In genomic region chr1:186093437-186093836, GRCh38 we compare ENCODE assay signal across 13 cellular contexts.
DNase-seq lines count a peak whose midpoint lies in the region; ATAC-seq and TF ChIP-seq lines count a peak whose summit lies in the region.
"Had no signal": no experiment of that assay in that cellular context is flagged by ENCODE, and none has a peak within 500 bp of the region (broad histone marks: within the 10 kb centered on the region; RNA-seq: fewer than 3 reads in every experiment).

No MANE protein-coding gene starts in this region.

- H3K79me1 ChIP-seq in mesenchymal stem cell (replicated peaks; ENCODE audit: low read length, poor library complexity, severe bottlenecking): no peaks in the 10 kb centered on the region

- POLR2A ChIA-PET in PC-9 (lab: Charles Lee; ENCODE audit: unreplicated experiment): no interaction called here

- H3K4me1 ChIP-seq in PC-9 (replicated peaks; ENCODE audit: insufficient read depth) (peaks cover 14% of the 10 kb centered on the region; the same call in 1 of the 2 replicates), colonic mucosa (no peaks in the 10 kb centered on the region), mesenchymal stem cell (ENCODE audit: control insufficient read depth, insufficient read depth, low read depth, low read length) (peaks cover 2% of the 10 kb centered on the region), MM.1S (ENCODE audit: low read length) (no peaks in the 10 kb centered on the region)
- H3K4me1 ChIP-seq: suprapubic skin had no signal

- H3K23ac ChIP-seq in mesenchymal stem cell (ENCODE audit: low read length in 2 of 2): no peak overlapping the region

- H3K9me3 ChIP-seq in PC-9 (ENCODE audit: insufficient read depth, low read depth) (no peaks in the 10 kb centered on the region), colonic mucosa (no peaks in the 10 kb centered on the region), mesenchymal stem cell (ENCODE audit: control insufficient read depth, low read length) (no peaks in the 10 kb centered on the region), MM.1S (replicated peaks; ENCODE audit: insufficient read depth, low read length) (no peaks in the 10 kb centered on the region)
- H3K9me3 ChIP-seq: suprapubic skin had no signal

- no peaks in the 10 kb centered on the region for H4K20me1 ChIP-seq in PC-9 (ENCODE audit: insufficient read depth)
- H4K20me1 ChIP-seq in MM.1S (ENCODE audit: insufficient read depth, low read length): no peaks in the 10 kb centered on the region
- H4K20me1 ChIP-seq: BLaER1 treated with 17β-estradiol and CSF1 and Interleukin-3, amounts not matched to agents 10 nM and 100 nM had no signal

- BruUV-seq in PC-9 (replicated peaks; lab: Mats Ljungman, UMichigan): no TSS peak

- H3K9ac ChIP-seq in colonic mucosa (ENCODE audit: low read depth in 2 of 2, low read length in 2 of 2) (no peak overlapping the region), mesenchymal stem cell (ENCODE audit: low read length) (no peak overlapping the region), MM.1S (ENCODE audit: low read length) (no peak overlapping the region)
- H3K9ac ChIP-seq: BLaER1 treated with 17β-estradiol and CSF1 and Interleukin-3, amounts not matched to agents 10 nM and 100 nM had no signal

- H2BK120ac ChIP-seq in mesenchymal stem cell (ENCODE audit: low read depth, low read length): no peak overlapping the region

- no peaks in the 10 kb centered on the region for H3K27me3 ChIP-seq in PC-9 (ENCODE audit: insufficient read depth, low read depth)
- no peaks in the 10 kb centered on the region for H3K27me3 ChIP-seq in colonic mucosa
- no peaks in the 10 kb centered on the region for H3K27me3 ChIP-seq in mesenchymal stem cell (ENCODE audit: control insufficient read depth in 1 of 2, insufficient read depth in 1 of 2, low read length in 2 of 2)
- H3K27me3 ChIP-seq in MM.1S (replicated peaks; ENCODE audit: insufficient read depth, low read length): no peaks in the 10 kb centered on the region
- H3K27me3 ChIP-seq: BLaER1 treated with 17β-estradiol and CSF1 and Interleukin-3, amounts not matched to agents 10 nM and 100 nM; suprapubic skin had no signal

- H2AK5ac ChIP-seq in mesenchymal stem cell (ENCODE audit: low read length, severe bottlenecking): no peak overlapping the region

- H2AFZ ChIP-seq in PC-9: no peak overlapping the region; the same call in 1 of the 2 replicates
- H2AFZ ChIP-seq in mesenchymal stem cell (ENCODE audit: low read depth, low read length): no peak overlapping the region
- H2AFZ ChIP-seq in MM.1S (ENCODE audit: low read length): no peak overlapping the region

- H3K79me2 ChIP-seq in PC-9 (ENCODE audit: low read depth) (no peaks in the 10 kb centered on the region), MM.1S (ENCODE audit: low read length) (no peaks in the 10 kb centered on the region)

- no peak overlapping the region for H4K91ac ChIP-seq in mesenchymal stem cell (ENCODE audit: low read length)

- peak; percentile 35 for DNase-seq in Daoy (ENCODE audit: low read depth)
- DNase-seq in PC-9: no peak
- peak; percentile 23 for DNase-seq in colonic mucosa
- DNase-seq in mesenchymal stem cell: peak; percentile 19
- DNase-seq in MM.1S: no peak
- no peak for DNase-seq in foreskin melanocyte
- no peak for DNase-seq in activated CD4-positive, CD25-positive, alpha-beta regulatory T cell treated with anti-CD3 and anti-CD28 coated beads, Interleukin-2, amount 50 U/mL, for 72 hours
- DNase-seq: activated naive CD4-positive, alpha-beta T cell treated with anti-CD3 and anti-CD28 coated beads for 36 hours; nephron progenitor cell had no signal

- 40% methylated on average over 1 of the region's 2 CpGs for WGBS in mesenchymal stem cell

- H3K4me3 ChIP-seq in PC-9: no peak overlapping the region
- no peak overlapping the region for H3K4me3 ChIP-seq in colonic mucosa
- no peak overlapping the region for H3K4me3 ChIP-seq in mesenchymal stem cell (ENCODE audit: insufficient read depth in 1 of 2, low read depth in 1 of 2, low read length in 2 of 2)
- no peak overlapping the region for H3K4me3 ChIP-seq in MM.1S (ENCODE audit: low read length)
- H3K4me3 ChIP-seq: BLaER1 treated with 17β-estradiol and CSF1 and Interleukin-3, amounts not matched to agents 10 nM and 100 nM; coronary artery; suprapubic skin had no signal

- 0 out of 2 replicates have a peak overlapping the region, but pooled peaks have one; percentile 25 for H3K27ac ChIP-seq in PC-9
- H3K27ac ChIP-seq in colonic mucosa: no peak overlapping the region
- no peak overlapping the region for H3K27ac ChIP-seq in mesenchymal stem cell (ENCODE audit: low read length, poor library complexity, severe bottlenecking)
- H3K27ac ChIP-seq in MM.1S (ENCODE audit: low read length): no peak overlapping the region
- H3K27ac ChIP-seq: suprapubic skin had no signal

- intact Hi-C loops in PC-9 (cut with micrococcal nuclease; ENCODE audit: unreplicated experiment): loop anchor here (5.0 kb wide), 1 partner anchor 121 kb away; no protein-coding TSS in a partner anchor
- intact Hi-C loops in colonic mucosa (cut with DNase I): no loop called here

- no peak overlapping the region for H2BK12ac ChIP-seq in mesenchymal stem cell (ENCODE audit: low read length in 2 of 2)

- no peak overlapping the region for H4K8ac ChIP-seq in mesenchymal stem cell (ENCODE audit: low read length)

- H2BK15ac ChIP-seq in mesenchymal stem cell (ENCODE audit: low read depth, poor library complexity, severe bottlenecking): no peak overlapping the region

- no peak for ATAC-seq in GM18870 (IDR thresholded peaks at IDR 0.05; ENCODE audit: unreplicated experiment)

- CTCF ChIA-PET in PC-9 (lab: Charles Lee): no interaction called here

- no peaks in the 10 kb centered on the region for H3K36me3 ChIP-seq in PC-9 (ENCODE audit: low read depth)
- H3K36me3 ChIP-seq in colonic mucosa: no peaks in the 10 kb centered on the region
- H3K36me3 ChIP-seq in mesenchymal stem cell (ENCODE audit: control insufficient read depth in 1 of 2, insufficient read depth in 2 of 2, low read depth in 1 of 2, low read length in 2 of 2): peaks cover 3 to 84% of the 10 kb centered on the region in 2 experiments
- H3K36me3 ChIP-seq in MM.1S (replicated peaks; ENCODE audit: insufficient read depth, low read length): no peaks in the 10 kb centered on the region
- H3K36me3 ChIP-seq: BLaER1 treated with 17β-estradiol and CSF1 and Interleukin-3, amounts not matched to agents 10 nM and 100 nM; suprapubic skin had no signal

- no peak overlapping the region for H3K18ac ChIP-seq in mesenchymal stem cell (ENCODE audit: low read depth in 1 of 2, low read length in 2 of 2)

- no peak overlapping the region for H3K4me2 ChIP-seq in PC-9
- H3K4me2 ChIP-seq in mesenchymal stem cell (ENCODE audit: low read length, poor library complexity, severe bottlenecking): no peak overlapping the region
- no peak overlapping the region for H3K4me2 ChIP-seq in MM.1S (ENCODE audit: low read depth, low read length)

- no peak overlapping the region for H3K4ac ChIP-seq in mesenchymal stem cell (ENCODE audit: low read depth in 1 of 2, low read length in 2 of 2)

- H3K14ac ChIP-seq in mesenchymal stem cell (ENCODE audit: low read length in 2 of 2): no peak overlapping the region

- H3K9me2 ChIP-seq in PC-9 (ENCODE audit: insufficient read depth) (no peaks in the 10 kb centered on the region), MM.1S (replicated peaks; ENCODE audit: insufficient read depth, low read length) (no peaks in the 10 kb centered on the region)

- H3F3A ChIP-seq in PC-9 (ENCODE audit: insufficient read depth, low read depth): 0 out of 2 replicates have a peak, but pooled peaks cover 6% of the 10 kb centered on the region
- H3F3A ChIP-seq in MM.1S (ENCODE audit: insufficient read depth, low read length): no peaks in the 10 kb centered on the region

- H2BK5ac ChIP-seq in mesenchymal stem cell (ENCODE audit: low read depth, low read length, poor library complexity, severe bottlenecking): no peak overlapping the region

- TF ChIP-seq CTCF in PC-9 (conservative IDR thresholded peaks at IDR 0.05): no peak
- no peak for TF ChIP-seq CTCF in colonic mucosa (IDR thresholded peaks at IDR 0.05)
- TF ChIP-seq CTCF in MM.1S (IDR thresholded peaks at IDR 0.05; ENCODE audit: low read length): no peak

Comparison
In these comparisons a context has a peak if more than half of its experiments do, and no peak if none do; other contexts are left out.
1. DNase-seq: peak in Daoy (single experiment), colonic mucosa (single experiment) and mesenchymal stem cell (single experiment); none in PC-9 (0 of 2), MM.1S (single experiment), foreskin melanocyte (single experiment) and activated CD4-positive, CD25-positive, alpha-beta regulatory T cell treated with anti-CD3 and anti-CD28 coated beads, Interleukin-2, amount 50 U/mL, for 72 hours (single experiment).